ENCODE assay signal across 18 cellular contexts in genomic region chr3:49776101-49776500, GRCh38. TPM values are rescaled to one million over a fixed set of nuclear protein-coding genes. Genes with fewer than 3 reads are reported as not detected.
DNase-seq lines count a peak whose midpoint lies in the region; ATAC-seq and TF ChIP-seq lines count a peak whose summit lies in the region.
"Not testable (repeated sequence)": the region's sequence is repeated elsewhere in the genome, so short reads cannot be mapped to it uniquely, and the experiment has no call there.
"Had no signal": no experiment of that assay in that cellular context is flagged by ENCODE, and none has a peak within 500 bp of the region (broad histone marks: within the 10 kb centered on the region; RNA-seq: fewer than 3 reads in every experiment).

No MANE protein-coding gene starts in this region.

- peak overlapping the region in 3 of 5 experiments; percentile 76 to 97 (median 83) for H3K27ac Mint-ChIP-seq in brain
- H3K27ac Mint-ChIP-seq in nephron progenitor cell = peak overlapping the region; percentile 22

- not testable (repeated sequence) for H3K9me3 ChIP-seq in sigmoid colon, testis, upper lobe of right lung

- H3K36me3 Mint-ChIP-seq in brain (peaks cover 46% of the 10 kb centered on the region), nephron progenitor cell (ENCODE audit: low read depth) (peaks cover 60% of the 10 kb centered on the region)

- H3K4me3 Mint-ChIP-seq in brain = peak overlapping the region in 1 of 5 experiments; percentile 70
- H3K4me3 Mint-ChIP-seq in nephron progenitor cell = not testable (repeated sequence)

- H3K27me3 Mint-ChIP-seq in brain; nephron progenitor cell (ENCODE audit: low read depth, poor library complexity): not testable (repeated sequence)

- not testable (repeated sequence) for TF ChIP-seq POLR2A in sigmoid colon (IDR thresholded peaks at IDR 0.05); testis (IDR thresholded peaks at IDR 0.05)

- H3K27ac ChIP-seq in sigmoid colon (peak overlapping the region in 1 of 4 donors; percentile 67), testis (peak overlapping the region; percentile 21 to 25)
- H3K27ac ChIP-seq in upper lobe of right lung = not testable (repeated sequence)

- H3K36me3 ChIP-seq in sigmoid colon (peaks cover 0 to 15% (median 3%) of the 10 kb centered on the region in 4 donors), upper lobe of right lung (peaks cover 24% of the 10 kb centered on the region)
- not testable (repeated sequence) for H3K36me3 ChIP-seq in testis (ENCODE audit: low read depth, missing control alignments)

- H3K4me3 ChIP-seq in sigmoid colon, testis, upper lobe of right lung: not testable (repeated sequence)

- 94 to 96% methylated on average over 8 of the region's 8 CpGs for WGBS in sigmoid colon, 2 donors
- WGBS in testis, 2 donors = 58 to 80% methylated on average over 8 of the region's 8 CpGs

- peak; percentile 23 for DNase-seq in activated CD8-positive, alpha-beta memory T cell treated with anti-CD3 and anti-CD28 coated beads, Interleukin-2, amount 50 U/mL, for 48 hours
- peak; percentile 45 for DNase-seq in mesenteric fat pad (ENCODE audit: low spot score)
- not testable (repeated sequence) for DNase-seq in nephron progenitor cell, testis
- DNase-seq in sigmoid colon = peak; percentile 51
- peak; percentile 4 for DNase-seq in upper lobe of right lung

- not testable (repeated sequence) for ATAC-seq in upper lobe of right lung

- H3K27me3 ChIP-seq in sigmoid colon, testis, upper lobe of right lung: not testable (repeated sequence)

- not testable (repeated sequence) for TF ChIP-seq CTCF in brain (conservative IDR thresholded peaks at IDR 0.05); nephron progenitor cell (IDR thresholded peaks at IDR 0.05); sigmoid colon (IDR thresholded peaks at IDR 0.05); testis (IDR thresholded peaks at IDR 0.05); upper lobe of right lung (IDR thresholded peaks at IDR 0.05)

- not testable (repeated sequence) for TF ChIP-seq EP300 in sigmoid colon (IDR thresholded peaks at IDR 0.05)

- intact Hi-C loops in sigmoid colon (cut with DNase I); testis (cut with DNase I; ENCODE audit: low total_unique reads); upper lobe of right lung (cut with DNase I): not testable (repeated sequence)

- H3K4me1 Mint-ChIP-seq in brain = peaks cover 36% of the 10 kb centered on the region
- peaks cover 14% of the 10 kb centered on the region for H3K4me1 Mint-ChIP-seq in nephron progenitor cell

- peaks cover 0 to 39% (median 24%) of the 10 kb centered on the region in 4 donors for H3K4me1 ChIP-seq in sigmoid colon
- H3K4me1 ChIP-seq in testis = peaks cover 12% of the 10 kb centered on the region
- H3K4me1 ChIP-seq in upper lobe of right lung = peaks cover 13% of the 10 kb centered on the region

- H3K9me3 Mint-ChIP-seq in brain, nephron progenitor cell: not testable (repeated sequence)

RNA-seq across cellular contexts. Expression of gene IP6K1, which starts 10.2 kb away (rescaled TPM):
- polyA plus RNA-seq in brain (ENCODE audit: insufficient read depth, low read depth, low replicate concordance) = 46.3 TPM
- total RNA-seq in mesenteric fat pad = 35.4 TPM
- total RNA-seq in sigmoid colon = 10 to 100 TPM; 29.1 to 37.1 (median 33.7) TPM
- 10 to 100 TPM; 13.8 to 27.1 (median 21.0) TPM for polyA plus RNA-seq in sigmoid colon
- 100 to 1,000 TPM in 1 of 2 donors, 10 to 100 TPM in 1; 97.4 to 134 TPM for total RNA-seq in testis
- 96.0 TPM for polyA plus RNA-seq in testis (ENCODE audit: insufficient read depth, low read depth, low replicate concordance)
- 39.5 TPM for total RNA-seq in upper lobe of right lung

RNA-seq across cellular contexts. Expression of gene CDHR4, which starts 23.6 kb away (rescaled TPM):
- polyA plus RNA-seq in brain (ENCODE audit: insufficient read depth, low read depth, low replicate concordance) (not detected), sigmoid colon (under 1 TPM in 1 of 3 donors, not detected in 2; 0.16 TPM), testis (ENCODE audit: insufficient read depth, low read depth, low replicate concordance) (11.7 TPM)
- total RNA-seq in mesenteric fat pad (not detected), sigmoid colon (1 to 10 TPM in 1 of 4 donors, under 1 TPM in 2, not detected in 1; 0.27 to 1.1 (median 0.99) TPM), testis (1 to 10 TPM; 5.5 to 5.9 TPM), upper lobe of right lung (not detected)
- total RNA-seq: A172; A673; Caco-2; Calu3; CD8-positive, alpha-beta memory T cell; Daoy had no signal
- polyA plus RNA-seq: AG04450; BJ; CD14-positive monocyte; CD4-positive, alpha-beta memory T cell; CD4-positive, CD25-positive, alpha-beta regulatory T cell; CD8-positive, alpha-beta memory T cell had no signal

RNA-seq across cellular contexts. Expression of gene INKA1, which starts 27.0 kb away (rescaled TPM):
- 2.1 TPM for polyA plus RNA-seq in brain (ENCODE audit: insufficient read depth, low read depth, low replicate concordance)
- 3.2 TPM for total RNA-seq in mesenteric fat pad
- 1 to 10 TPM in 3 of 4 donors, under 1 TPM in 1; 0.95 to 5.0 (median 4.1) TPM for total RNA-seq in sigmoid colon
- 1 to 10 TPM in 1 of 3 donors, under 1 TPM in 1, not detected in 1; 0.60 to 3.5 TPM for polyA plus RNA-seq in sigmoid colon
- 1 to 10 TPM; 5.1 to 6.3 TPM for total RNA-seq in testis
- 4.0 TPM for polyA plus RNA-seq in testis (ENCODE audit: insufficient read depth, low read depth, low replicate concordance)
- 6.6 TPM for total RNA-seq in upper lobe of right lung
- total RNA-seq: Caco-2, Daoy had no signal

RNA-seq across cellular contexts. Expression of gene UBA7, which starts 37.7 kb away (rescaled TPM):
- polyA plus RNA-seq in brain (ENCODE audit: insufficient read depth, low read depth, low replicate concordance) (3.4 TPM), sigmoid colon (10 to 100 TPM; 15.6 to 92.6 (median 22.9) TPM), testis (ENCODE audit: insufficient read depth, low read depth, low replicate concordance) (27.2 TPM)
- total RNA-seq in mesenteric fat pad (38.2 TPM), sigmoid colon (10 to 100 TPM; 28.5 to 74.2 (median 55.7) TPM), testis (10 to 100 TPM; 34.0 to 49.7 TPM), upper lobe of right lung (110 TPM)

RNA-seq across cellular contexts. Expression of gene GMPPB, which starts 52.4 kb away (rescaled TPM):
- 10.8 TPM for polyA plus RNA-seq in brain (ENCODE audit: insufficient read depth, low read depth, low replicate concordance)
- total RNA-seq in mesenteric fat pad = 45.4 TPM
- 10 to 100 TPM in 2 of 4 donors, 1 to 10 TPM in 2; 9.9 to 14.3 (median 10.8) TPM for total RNA-seq in sigmoid colon
- 10 to 100 TPM; 25.2 to 57.5 (median 44.9) TPM for polyA plus RNA-seq in sigmoid colon
- 10 to 100 TPM; 15.7 to 23.4 TPM for total RNA-seq in testis
- polyA plus RNA-seq in testis (ENCODE audit: insufficient read depth, low read depth, low replicate concordance) = 16.8 TPM
- 34.8 TPM for total RNA-seq in upper lobe of right lung
